In genomic region chr3:131381445-131382291, GRCh38 we compare ENCODE assay signal across 8 cellular contexts. TPM values are rescaled to one million over a fixed set of nuclear protein-coding genes. Genes with fewer than 3 reads are reported as not detected.
A peak's percentile ranks its signal among the peaks of the same experiment; 100 is the strongest.
DNase-seq lines count a peak whose midpoint lies in the region; ATAC-seq and TF ChIP-seq lines count a peak whose summit lies in the region.

Gene NUDT16, plus strand, starts transcription at chr3:131381774. Its CDS starts 31 bp downstream, at chr3:131381805.

- in situ Hi-C loops in GM18951 (cut with MboI; ENCODE audit: low sequenced_read_pairs, unreplicated experiment) = no loop called here

- TF ChIP-seq POLR2A in GM18951 (IDR thresholded peaks at IDR 0.05; ENCODE audit: extremely low read depth, insufficient read depth, insufficient read length) = peak; percentile 94

- DNase-seq in AG08396 (ENCODE audit: low spot score) (peak; percentile 98), NCI-H446 treated with DMSO at 0.1 percent for 48 hours (lab: John Stamatoyannopoulos, UW) (peak; percentile 94), cerebellum (ENCODE audit: low spot score) (peak; percentile 99), islet precursor cell (peak; percentile 100)
- DNase-seq in activated CD4-positive, alpha-beta T cell treated with anti-CD3 and anti-CD28 coated beads for 1 hour = peak; percentile 93
- peak; percentile 94 for DNase-seq in stimulated activated CD4-positive, alpha-beta T cell treated with anti-CD3 and anti-CD28 coated beads, Interleukin-12 subunit alpha, Interleukin-12 subunit beta, amount 100 ng/mL, for 4 hours

- peak; percentile 99 for ATAC-seq in HG03175 (IDR thresholded peaks at IDR 0.05; ENCODE audit: unreplicated experiment)

RNA-seq across cellular contexts. Expression of gene NUDT16, which starts in this region (rescaled TPM):
- 13.2 TPM for total RNA-seq in cerebellum

Comparison
In these comparisons a context has a peak if more than half of its experiments do, and no peak if none do; other contexts are left out.
1. Peak in every context shown above with its lines: DNase-seq and ATAC-seq.